9 cellular contexts compared by ENCODE assay signal in genomic region chr15:63553388-63553791, GRCh38. TPM values are rescaled to one million over a fixed set of nuclear protein-coding genes. Genes with fewer than 3 reads are reported as not detected.
DNase-seq lines count a peak whose midpoint lies in the region; ATAC-seq, FAIRE-seq and TF ChIP-seq lines count a peak whose summit lies in the region.
"Had no signal": no experiment of that assay in that cellular context is flagged by ENCODE, and none has a peak within 500 bp of the region (broad histone marks: within the 10 kb centered on the region; RNA-seq: fewer than 3 reads in every experiment).

No MANE protein-coding gene starts in this region.

- peak; percentile 95 for FAIRE-seq in endothelial cell of umbilical vein (lab: Jason Lieb, UNC)

- in situ Hi-C loops in G401 (cut with HindIII; ENCODE audit: low sequenced_read_pairs), result no loop called here

- no TSS peak for BruUV-seq in endothelial cell of umbilical vein (replicated peaks; lab: Mats Ljungman, UMichigan)

- POLR2A ChIA-PET in endothelial cell of umbilical vein (lab: Charles Lee), result interaction anchor here (0.5 to 1.1 kb wide), 3 partner anchors 9 to 1554 kb away, joined by 3 to 4 read pairs (median 3); no protein-coding TSS in a partner anchor

- H3K4me2 ChIP-seq in endothelial cell of umbilical vein (ENCODE audit: insufficient read depth, low read length), result peak overlapping the region; percentile 61

- H2AFZ ChIP-seq in endothelial cell of umbilical vein (ENCODE audit: low read depth, low read length), result no peak overlapping the region

- ATAC-seq in HG03565 (IDR thresholded peaks at IDR 0.05; ENCODE audit: unreplicated experiment), result no peak

- CTCF ChIA-PET in endothelial cell of umbilical vein (lab: Charles Lee), result interaction anchor here (0.7 to 2.5 kb wide), 22 partner anchors 9 to 265 kb away, joined by 3 to 16 read pairs (median 4); partner anchors contain the start of gene USP3

- no peaks in the 10 kb centered on the region for H3K27me3 ChIP-seq in endothelial cell of umbilical vein (ENCODE audit: control insufficient read depth in 2 of 2, insufficient read depth in 2 of 2, low read length in 2 of 2)
- no peaks in the 10 kb centered on the region for H3K27me3 ChIP-seq in muscle layer of duodenum (ENCODE audit: low read depth, low read length)

- TF ChIP-seq POLR2A in endothelial cell of umbilical vein (IDR thresholded peaks at IDR 0.05; ENCODE audit: low read depth, low read length), result no peak

- peak overlapping the region; percentile 46 for H3K9ac ChIP-seq in endothelial cell of umbilical vein (replicated peaks; ENCODE audit: extremely low read depth, insufficient read depth, low read length)

- H3K27ac ChIP-seq in endothelial cell of umbilical vein (ENCODE audit: insufficient read depth, low read depth, low read length) (peak overlapping the region; percentile 50), muscle layer of duodenum (ENCODE audit: low read length) (peak overlapping the region; percentile 80)

- peaks cover 20% of the 10 kb centered on the region for H3K79me2 ChIP-seq in endothelial cell of umbilical vein (ENCODE audit: control insufficient read depth, insufficient read depth, low read length)

- H3K36me3 ChIP-seq in endothelial cell of umbilical vein (ENCODE audit: control insufficient read depth in 2 of 2, extremely low read depth in 1 of 2, insufficient read depth in 2 of 2, low read length in 2 of 2), result peaks cover 0 to 3% of the 10 kb centered on the region in 2 experiments
- H3K36me3 ChIP-seq in muscle layer of duodenum (ENCODE audit: control insufficient read depth in 1 of 2, insufficient read depth in 2 of 2, low read length in 2 of 2), result peaks cover 0 to 13% of the 10 kb centered on the region in 2 donors

- dilution Hi-C loops in endothelial cell of umbilical vein (cut with MboI; ENCODE audit: extremely low pct_ligation_motif_present, low sequenced_read_pairs), result no loop called here

- no peaks in the 10 kb centered on the region for H4K20me1 ChIP-seq in endothelial cell of umbilical vein (replicated peaks; ENCODE audit: control insufficient read depth, extremely low read depth, insufficient read depth, low read length)

- H3K4me1 ChIP-seq in endothelial cell of umbilical vein (ENCODE audit: control insufficient read depth, extremely low read depth, insufficient read depth, low read length), result peaks cover 15% of the 10 kb centered on the region
- H3K4me1 ChIP-seq in muscle layer of duodenum (ENCODE audit: control insufficient read depth in 1 of 2, insufficient read depth in 2 of 2, low read length in 2 of 2), result peaks cover 12 to 22% of the 10 kb centered on the region in 2 donors

- no peaks in the 10 kb centered on the region for H3K9me3 ChIP-seq in endothelial cell of umbilical vein (replicated peaks; ENCODE audit: control insufficient read depth, insufficient read depth, low read length)
- H3K9me3 ChIP-seq in muscle layer of duodenum (ENCODE audit: control insufficient read depth in 1 of 2, low read length in 2 of 2), result no peaks in the 10 kb centered on the region

- DNase-seq in G401 (ENCODE audit: low spot score) (peak; percentile 61), NCI-H526 treated with DMSO at 0.1 percent for 48 hours (lab: John Stamatoyannopoulos, UW) (peak; percentile 40), endothelial cell of umbilical vein (ENCODE audit: low read depth, low spot score) (peak; percentile 89), SKM-1 treated with dmso at 0.1 percent for 144 hours (lab: John Stamatoyannopoulos, UW; ENCODE audit: unreplicated experiment) (no peak), NCI-H510A (lab: John Stamatoyannopoulos, UW) (no peak)
- DNase-seq in activated effector memory CD4-positive, alpha-beta T cell treated with anti-CD3 and anti-CD28 coated beads, Interleukin-2, amount 50 U/mL, for 16 hours, result no peak

- intact Hi-C loops in endothelial cell of umbilical vein (cut with micrococcal nuclease), result loop anchor here (2.0 kb wide), 1 partner anchor 49 kb away; the partner anchor contains the start of gene USP3

- H3K4me3 ChIP-seq in endothelial cell of umbilical vein (replicated peaks in 1 of 3; ENCODE audit: insufficient read depth in 1 of 3, low read depth in 1 of 3, low read length in 3 of 3) (no peak overlapping the region), muscle layer of duodenum (ENCODE audit: low read depth in 1 of 2, low read length in 2 of 2) (no peak overlapping the region)

- no peak for TF ChIP-seq CTCF in endothelial cell of umbilical vein (IDR thresholded peaks at IDR 0.05; ENCODE audit: extremely low read depth in 1 of 2, insufficient read depth in 1 of 2, low read depth in 1 of 2, low read length in 2 of 2)

- H3K9me1 ChIP-seq in endothelial cell of umbilical vein (replicated peaks; ENCODE audit: control insufficient read depth, extremely low read depth, insufficient read depth, low read length), result no peaks in the 10 kb centered on the region

TF ChIP-seq in endothelial cell of umbilical vein, 7 proteins besides CTCF, POLR2A, EP300 and RAD21:
- TF ChIP-seq FOS (IDR thresholded peaks at IDR 0.05; ENCODE audit: borderline replicate concordance, insufficient read depth, low read length) (no peak), POLR2AphosphoS5 (IDR thresholded peaks at IDR 0.05; ENCODE audit: insufficient read depth, low read depth, low read length) (peak; percentile 49)

RNA-seq across cellular contexts. Expression of gene FBXL22, which starts 43.8 kb away (rescaled TPM):
- total RNA-seq in G401 (2014; rRNA removed; shearing (Covaris generic)), result 0.37 and 0.43 TPM in 2 replicates
- total RNA-seq in endothelial cell of umbilical vein, result not detected in 2 replicates
- 0.06 and 0.13 TPM in 2 replicates for polyA plus RNA-seq in endothelial cell of umbilical vein
- polyA plus RNA-seq in endothelial cell of umbilical vein (2011; cell fraction: cytosol; rRNA removed), result 0.06 and 0.13 TPM in 2 replicates
- 0.14 and 0.15 TPM in 2 replicates for polyA plus RNA-seq in endothelial cell of umbilical vein (2011; cell fraction: nucleus; rRNA removed)
- 0.17 TPM in 1 of 2 replicates, not detected in the other for polyA plus RNA-seq in endothelial cell of umbilical vein (2012)
- 0.27 TPM in 1 of 2 replicates, not detected in the other for polyA minus RNA-seq in endothelial cell of umbilical vein
- 0.51 TPM for polyA minus RNA-seq in endothelial cell of umbilical vein (2011; cell fraction: cytosol; rRNA and poly(A)+ RNA removed)
- 0.67 and 0.72 TPM in 2 replicates for polyA minus RNA-seq in endothelial cell of umbilical vein (2011; cell fraction: nucleus; rRNA and poly(A)+ RNA removed)
- total RNA-seq: NCI-H460 had no signal

RNA-seq across cellular contexts. Expression of gene USP3, which starts 49.0 kb away (rescaled TPM):
- 27.3 and 28.5 TPM in 2 replicates for total RNA-seq in G401 (2014; rRNA removed; shearing (Covaris generic))
- 52.4 and 57.2 TPM in 2 replicates for total RNA-seq in endothelial cell of umbilical vein
- polyA plus RNA-seq in endothelial cell of umbilical vein, result 15.9 and 18.8 TPM in 2 replicates
- 19.9 and 26.5 TPM in 2 replicates for polyA plus RNA-seq in endothelial cell of umbilical vein (2011; cell fraction: cytosol; rRNA removed)
- 95.2 and 103 TPM in 2 replicates for polyA plus RNA-seq in endothelial cell of umbilical vein (2011; cell fraction: nucleus; rRNA removed)
- polyA plus RNA-seq in endothelial cell of umbilical vein (2012), result 27.8 and 35.5 TPM in 2 replicates
- polyA minus RNA-seq in endothelial cell of umbilical vein, result 40.0 and 46.1 TPM in 2 replicates
- polyA minus RNA-seq in endothelial cell of umbilical vein (2011; cell fraction: cytosol; rRNA and poly(A)+ RNA removed), result 19.7 TPM
- 81.2 and 93.6 TPM in 2 replicates for polyA minus RNA-seq in endothelial cell of umbilical vein (2011; cell fraction: nucleus; rRNA and poly(A)+ RNA removed)

Comparison
In these comparisons a context has a peak if more than half of its experiments do, and no peak if none do; other contexts are left out.
1. DNase-seq: peak in G401 (single experiment), NCI-H526 treated with DMSO at 0.1 percent for 48 hours (single experiment) and endothelial cell of umbilical vein (single experiment); none in SKM-1 treated with dmso at 0.1 percent for 144 hours (single experiment), activated effector memory CD4-positive, alpha-beta T cell treated with anti-CD3 and anti-CD28 coated beads, Interleukin-2, amount 50 U/mL, for 16 hours (single experiment) and NCI-H510A (single experiment).